ENCODE assay signal across 10 cellular contexts in the genomic region with DNA sequence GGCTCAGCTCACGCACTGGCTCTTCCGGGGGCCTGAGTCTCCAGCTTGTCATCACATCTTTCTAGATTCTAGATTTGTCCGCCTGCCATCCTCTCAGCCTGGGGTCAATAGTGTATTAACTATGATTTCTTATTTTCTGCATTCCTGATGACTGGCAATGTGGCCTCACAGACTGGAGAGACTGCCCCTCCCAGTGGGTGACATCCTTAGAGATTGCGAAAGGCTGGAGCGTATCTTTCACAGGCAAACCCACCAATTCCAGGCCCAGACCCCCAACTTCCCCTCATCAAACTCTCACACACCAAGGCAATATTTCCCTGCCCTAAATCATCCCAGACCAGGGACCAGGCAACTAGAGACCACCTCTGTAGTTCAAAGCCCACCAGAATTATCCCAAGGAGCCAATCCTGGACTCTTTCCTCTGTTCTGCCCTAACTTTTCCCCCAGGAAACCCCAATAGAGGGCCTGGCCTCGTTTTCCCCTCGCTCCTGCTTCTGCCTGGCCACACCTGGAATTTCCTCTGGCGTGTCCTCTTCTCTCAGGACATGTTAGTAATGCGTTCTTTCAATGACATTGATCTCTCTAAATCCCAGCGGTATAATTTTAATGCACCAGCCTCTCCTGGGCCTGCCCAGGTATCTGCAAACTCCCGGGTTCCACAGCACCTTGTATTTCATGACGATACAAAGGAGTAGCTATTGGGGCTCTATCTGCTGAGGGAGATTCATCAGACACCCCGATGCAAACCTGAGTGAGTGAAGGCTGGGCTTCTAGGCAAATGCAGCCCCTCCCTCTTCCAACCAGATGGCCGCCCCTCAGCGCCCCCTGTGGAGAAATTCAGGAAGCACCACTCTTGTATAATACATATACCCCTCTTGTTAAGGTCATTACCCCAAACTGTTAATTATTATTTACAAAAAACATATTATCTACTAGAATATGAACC. TPM values are rescaled to one million over a fixed set of nuclear protein-coding genes. Genes with fewer than 3 reads are reported as not detected.
DNase-seq lines count a peak whose midpoint lies in the region; ATAC-seq, FAIRE-seq and TF ChIP-seq lines count a peak whose summit lies in the region.
"Had no signal": no experiment of that assay in that cellular context is flagged by ENCODE, and none has a peak within 500 bp of the region (broad histone marks: within the 10 kb centered on the region; RNA-seq: fewer than 3 reads in every experiment).

No MANE protein-coding gene starts in this region.

- no peaks in the 10 kb centered on the region for H3K36me3 ChIP-seq in small intestine (ENCODE audit: control insufficient read depth in 2 of 2, insufficient read depth in 2 of 2, low read length in 2 of 2)

- CTCF ChIA-PET in CD4-positive, alpha-beta T cell (lab: Charles Lee): no interaction called here

- no peak overlapping the region for H3K27ac ChIP-seq in small intestine (ENCODE audit: low read depth in 1 of 2, low read length in 1 of 2)
- H3K27ac ChIP-seq in CD4-positive, alpha-beta T cell (ENCODE audit: low read depth, low read length): no peak overlapping the region

- H3K27me3 Mint-ChIP-seq in activated T-cell treated with anti-CD3 and anti-CD28 coated beads, Interleukin-2, amount 50 U/mL, for 4 hours (ENCODE audit: low read depth): peaks cover 31% of the 10 kb centered on the region
- H3K27me3 Mint-ChIP-seq in CD4-positive, alpha-beta T cell: peaks cover 25% of the 10 kb centered on the region

- intact Hi-C loops in CD4-positive, alpha-beta T cell (cut with DNase I, micrococcal nuclease): no loop called here

- DNase-seq in activated T-cell treated with anti-CD3 and anti-CD28 coated beads for 48 hours (ENCODE audit: low read depth): peak; percentile 6
- no peak for DNase-seq in activated T-cell treated with anti-CD3 and anti-CD28 coated beads, Interleukin-2, amount 50 U/mL, for 4 hours
- DNase-seq in NCI-H1417 (lab: John Stamatoyannopoulos, UW): peak; percentile 51 to 94 (median 79)
- peak; percentile 10 for DNase-seq in choroid plexus epithelial cell (ENCODE audit: low read depth)
- peak; percentile 10 for DNase-seq in small intestine
- no peak for DNase-seq in NK-92 (lab: John Stamatoyannopoulos, UW; ENCODE audit: unreplicated experiment)
- no peak for DNase-seq in CD4-positive, alpha-beta T cell

- H3K9me3 ChIP-seq in small intestine (ENCODE audit: control insufficient read depth, low read depth): no peaks in the 10 kb centered on the region
- H3K9me3 ChIP-seq in CD4-positive, alpha-beta T cell (ENCODE audit: control insufficient read depth, low read length): no peaks in the 10 kb centered on the region

- POLR2A ChIA-PET in CD4-positive, alpha-beta T cell (lab: Charles Lee): no interaction called here

- H3K27ac Mint-ChIP-seq in CD4-positive, alpha-beta T cell: no peak overlapping the region

- peak; percentile 51 for TF ChIP-seq CTCF in choroid plexus epithelial cell (conservative IDR thresholded peaks at IDR 0.05; ENCODE audit: low read depth, low read length)
- no peak for TF ChIP-seq CTCF in CD4-positive, alpha-beta T cell (IDR thresholded peaks at IDR 0.05)

- H3K4me1 ChIP-seq in small intestine (ENCODE audit: control insufficient read depth in 2 of 2, insufficient read depth in 1 of 2, low read depth in 1 of 2, low read length in 1 of 2): no peaks in the 10 kb centered on the region

- H3K4me3 ChIP-seq in choroid plexus epithelial cell (ENCODE audit: low read depth, low read length) (no peak overlapping the region), small intestine (ENCODE audit: low read depth in 1 of 2, low read length in 2 of 2) (no peak overlapping the region)

- H3K4me3 Mint-ChIP-seq in activated T-cell treated with anti-CD3 and anti-CD28 coated beads, Interleukin-2, amount 50 U/mL, for 4 hours: no peak overlapping the region
- no peak overlapping the region for H3K4me3 Mint-ChIP-seq in CD4-positive, alpha-beta T cell

- FAIRE-seq in small intestine (lab: Jason Lieb, UNC): no peak
- FAIRE-seq: colon had no signal

- ATAC-seq in activated T-cell treated with anti-CD3 and anti-CD28 coated beads, Interleukin-2, amount 50 U/mL, for 4 hours: no peak
- no peak for ATAC-seq in HG03565 (IDR thresholded peaks at IDR 0.05; ENCODE audit: unreplicated experiment)
- ATAC-seq in CD4-positive, alpha-beta T cell (ENCODE audit: poor library complexity): no peak

- 65 to 68% (median 66%) methylated on average over 15 of the region's 15 CpGs for WGBS in small intestine, 3 donors

- H3K36me3 Mint-ChIP-seq in activated T-cell treated with anti-CD3 and anti-CD28 coated beads, Interleukin-2, amount 50 U/mL, for 4 hours (ENCODE audit: insufficient read depth): no peaks in the 10 kb centered on the region
- H3K36me3 Mint-ChIP-seq in CD4-positive, alpha-beta T cell (ENCODE audit: low read depth): no peaks in the 10 kb centered on the region

- H3K9me3 Mint-ChIP-seq in activated T-cell treated with anti-CD3 and anti-CD28 coated beads, Interleukin-2, amount 50 U/mL, for 4 hours: peaks cover 4% of the 10 kb centered on the region
- H3K9me3 Mint-ChIP-seq in CD4-positive, alpha-beta T cell: no peaks in the 10 kb centered on the region

- peaks cover 16 to 18% of the 10 kb centered on the region in 2 donors for H3K27me3 ChIP-seq in small intestine (ENCODE audit: control insufficient read depth in 2 of 2, insufficient read depth in 2 of 2, low read length in 2 of 2)
- H3K27me3 ChIP-seq in CD4-positive, alpha-beta T cell (ENCODE audit: control insufficient read depth, insufficient read depth, low read length): peaks cover 28% of the 10 kb centered on the region

- peaks cover 6% of the 10 kb centered on the region for H3K4me1 Mint-ChIP-seq in activated T-cell treated with anti-CD3 and anti-CD28 coated beads, Interleukin-2, amount 50 U/mL, for 4 hours (ENCODE audit: low read depth)
- no peaks in the 10 kb centered on the region for H3K4me1 Mint-ChIP-seq in CD4-positive, alpha-beta T cell (ENCODE audit: low read depth)

RNA-seq across cellular contexts. Expression of a gene that starts 2.4 kb away (rescaled TPM):
- total RNA-seq in activated T-cell treated with anti-CD3 and anti-CD28 coated beads, Interleukin-2, amount 50 U/mL, for 4 hours: not detected
- under 1 TPM in 1 of 3 donors, not detected in 2; 0.25 TPM for polyA plus RNA-seq in small intestine
- not detected for total RNA-seq in CD4-positive, alpha-beta T cell
- total RNA-seq: RPMI7951 had no signal

Comparison
In these comparisons a context has a peak if more than half of its experiments do, and no peak if none do; other contexts are left out.
1. DNase-seq: peak in activated T-cell treated with anti-CD3 and anti-CD28 coated beads for 48 hours (single experiment), NCI-H1417 (3 of 3), choroid plexus epithelial cell (single experiment) and small intestine (single experiment); none in activated T-cell treated with anti-CD3 and anti-CD28 coated beads, Interleukin-2, amount 50 U/mL, for 4 hours (single experiment), NK-92 (single experiment) and CD4-positive, alpha-beta T cell (0 of 10).